Comparison of ENCODE assay signal across 11 cellular contexts in genomic region chr2:136000502-136000901, GRCh38. TPM values are rescaled to one million over a fixed set of nuclear protein-coding genes. Genes with fewer than 3 reads are reported as not detected.
DNase-seq lines count a peak whose midpoint lies in the region; ATAC-seq and TF ChIP-seq lines count a peak whose summit lies in the region.
"Had no signal": no experiment of that assay in that cellular context is flagged by ENCODE, and none has a peak within 500 bp of the region (broad histone marks: within the 10 kb centered on the region; RNA-seq: fewer than 3 reads in every experiment).

No MANE protein-coding gene starts in this region.

- no peak overlapping the region for H3K27ac Mint-ChIP-seq in endodermal cell

- H3K9me3 Mint-ChIP-seq in endodermal cell, result peaks cover 8% of the 10 kb centered on the region

- H3K9ac ChIP-seq in endodermal cell (ENCODE audit: extremely low read depth, low read length, poor library complexity, severe bottlenecking), result no peak overlapping the region

- H3K36me3 ChIP-seq in heart left ventricle, result no peaks in the 10 kb centered on the region
- no peaks in the 10 kb centered on the region for H3K36me3 ChIP-seq in endodermal cell (ENCODE audit: control insufficient read depth, insufficient read depth, low read length)
- H3K36me3 ChIP-seq in tibial artery, result no peaks in the 10 kb centered on the region

- peaks cover 11% of the 10 kb centered on the region for H3K4me1 Mint-ChIP-seq in endodermal cell

- in situ Hi-C loops in G401 (cut with HindIII; ENCODE audit: low sequenced_read_pairs), result no loop called here

- H3K27me3 ChIP-seq in heart left ventricle (no peaks in the 10 kb centered on the region), endodermal cell (ENCODE audit: control insufficient read depth, insufficient read depth, low read length, poor library complexity, severe bottlenecking) (no peaks in the 10 kb centered on the region), tibial artery (no peaks in the 10 kb centered on the region)
- H3K27me3 ChIP-seq: hepatocyte had no signal

- intact Hi-C loops in heart left ventricle (cut with DNase I), result no loop called here
- intact Hi-C loops in left cardiac atrium (cut with DNase I), result no loop called here
- intact Hi-C loops in tibial artery (cut with DNase I; ENCODE audit: low total_unique reads), result no loop called here

- no peak overlapping the region for H3K4me3 Mint-ChIP-seq in endodermal cell

- 32 to 49% (median 37%) methylated on average over 2 of the region's 2 CpGs for WGBS in heart left ventricle, 4 donors
- 72 to 87% methylated on average over 2 of the region's 2 CpGs for WGBS in endodermal cell (ENCODE audit: insufficient coverage in 1 of 2, insufficient read length in 1 of 2), 2 experiments

- ATAC-seq in heart left ventricle (peak in 3 of 4 donors; percentile 22 to 41 (median 37)), left cardiac atrium (no peak), HG03103 (IDR thresholded peaks at IDR 0.05; ENCODE audit: low read depth, unreplicated experiment) (peak; percentile 66), omental fat pad (ENCODE audit: low FRiP score) (no peak)

- TF ChIP-seq CTCF in heart left ventricle (IDR thresholded peaks at IDR 0.05) (no peak), endodermal cell (conservative IDR thresholded peaks at IDR 0.05) (no peak), tibial artery (IDR thresholded peaks at IDR 0.05) (no peak), omental fat pad (IDR thresholded peaks at IDR 0.05) (no peak)

- H3K4me3 ChIP-seq in heart left ventricle, result no peak overlapping the region
- H3K4me3 ChIP-seq in endodermal cell (ENCODE audit: low read length), result no peak overlapping the region
- H3K4me3 ChIP-seq in tibial artery, result no peak overlapping the region
- H3K4me3 ChIP-seq: hepatocyte had no signal

- no peaks in the 10 kb centered on the region for H3K9me3 ChIP-seq in heart left ventricle
- H3K9me3 ChIP-seq in endodermal cell (ENCODE audit: control insufficient read depth, low read length), result no peaks in the 10 kb centered on the region
- H3K9me3 ChIP-seq in tibial artery, result no peaks in the 10 kb centered on the region

- DNase-seq in heart left ventricle (no peak), left cardiac atrium (no peak), endodermal cell (no peak), tibial artery (peak in 1 of 2 donors; percentile 67), omental fat pad (ENCODE audit: low spot score) (no peak), NCI-H2171 treated with DMSO at 0.1 percent for 48 hours (lab: John Stamatoyannopoulos, UW) (no peak), G401 (ENCODE audit: low spot score) (no peak)
- DNase-seq: OCI-M1; stimulated activated CD4-positive, alpha-beta T cell treated with anti-CD3 and anti-CD28 coated beads, Interleukin-2, amount 100 ng/mL, for 48 hours had no signal

- H3K36me3 Mint-ChIP-seq in endodermal cell (ENCODE audit: low read depth), result peaks cover 3% of the 10 kb centered on the region

- no peak for TF ChIP-seq POLR2A in heart left ventricle (IDR thresholded peaks at IDR 0.05)

- H3K27ac ChIP-seq in heart left ventricle (peak overlapping the region in 10 of 12 donors; percentile 3 to 72 (median 27)), endodermal cell (ENCODE audit: low read depth, low read length) (peak overlapping the region; percentile 22), tibial artery (peak overlapping the region; percentile 39 to 59)
- H3K27ac ChIP-seq: hepatocyte had no signal

- H3K27me3 Mint-ChIP-seq in endodermal cell (ENCODE audit: insufficient read depth), result no peaks in the 10 kb centered on the region

- H3K4me1 ChIP-seq in heart left ventricle, result peaks cover 0 to 19% (median 8%) of the 10 kb centered on the region in 12 donors
- peaks cover 3% of the 10 kb centered on the region for H3K4me1 ChIP-seq in endodermal cell (ENCODE audit: control insufficient read depth, insufficient read depth, low read length)
- peaks cover 0 to 14% (median 0%) of the 10 kb centered on the region in 4 donors for H3K4me1 ChIP-seq in tibial artery

RNA-seq across cellular contexts. Expression of gene DARS1, which starts 15.1 kb away (rescaled TPM):
- 10 to 100 TPM; 51.2 to 64.4 (median 55.0) TPM for total RNA-seq in heart left ventricle
- 10 to 100 TPM; 64.8 to 90.0 TPM for polyA plus RNA-seq in heart left ventricle
- total RNA-seq in left cardiac atrium, result 10 to 100 TPM; 56.8 to 71.8 TPM
- 10 to 100 TPM; 70.5 to 75.9 TPM for total RNA-seq in endodermal cell
- polyA plus RNA-seq in endodermal cell (2013, experiment 1 of 2), result 107 TPM
- polyA plus RNA-seq in endodermal cell (2013, experiment 2 of 2), result 103 TPM
- 10 to 100 TPM; 59.3 to 76.3 (median 68.2) TPM for total RNA-seq in omental fat pad
- total RNA-seq in G401 (2014; rRNA removed; shearing (Covaris generic)), result 89.1 and 113 TPM in 2 replicates

Comparison
In these comparisons a context has a peak if more than half of its experiments do, and no peak if none do; other contexts are left out.
1. ATAC-seq: peak in heart left ventricle (3 of 4) and HG03103 (single experiment); none in left cardiac atrium (0 of 2) and omental fat pad (single experiment).
2. Peak in every context shown above with its lines, with median percentiles within 50 percentile points of each other: H3K27ac ChIP-seq.